In the genomic region with DNA sequence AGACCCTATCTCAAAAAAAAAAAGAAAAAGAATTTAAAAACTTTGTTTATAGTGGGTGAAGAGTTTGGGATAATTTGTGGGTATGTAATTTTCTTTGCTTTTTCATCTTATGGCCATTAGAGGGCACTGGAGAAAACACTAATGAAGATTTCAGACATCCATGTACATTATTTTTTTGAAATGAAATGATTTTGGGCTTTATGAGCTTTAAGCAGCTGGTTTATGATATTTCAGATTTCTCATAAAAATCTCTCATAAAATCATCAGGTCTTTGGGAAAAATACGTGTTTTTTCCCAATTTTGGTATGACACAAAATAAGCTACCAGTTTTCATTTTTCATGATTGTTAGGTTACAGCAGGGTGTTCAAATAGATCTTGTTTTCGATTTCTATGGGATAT, we compare ENCODE assay signal across 8 cellular contexts. TPM values are rescaled to one million over a fixed set of nuclear protein-coding genes. Genes with fewer than 3 reads are reported as not detected.
A peak's percentile ranks its signal among the peaks of the same experiment; 100 is the strongest.
DNase-seq lines count a peak whose midpoint lies in the region; ATAC-seq, FAIRE-seq and TF ChIP-seq lines count a peak whose summit lies in the region.
"Not testable (repeated sequence)": the region's sequence is repeated elsewhere in the genome, so short reads cannot be mapped to it uniquely, and the experiment has no call there.

No MANE protein-coding gene starts in this region.

- peaks cover 18% of the 10 kb centered on the region for H3K4me1 ChIP-seq in A549
- not testable (repeated sequence) for H3K4me1 ChIP-seq in HepG2 (ENCODE audit: insufficient read depth, low read length); parathyroid adenoma

- WGBS in A549 (ENCODE audit: missing lambda C conversion rate) = 40% methylated on average over 2 of the region's 2 CpGs
- 15% methylated on average over 2 of the region's 2 CpGs for WGBS in HepG2 (ENCODE audit: low lambda C conversion rate)

- peak overlapping the region in 4 of 5 experiments; percentile 23 to 76 (median 62) for H3K27ac Mint-ChIP-seq in brain

- CTCF ChIA-PET in A549 (lab: Yijun Ruan, JAX) = interaction anchor here (0.6 to 1.2 kb wide), 11 partner anchors 12 to 887 kb away, joined by 3 to 4 read pairs (median 3); no protein-coding TSS in a partner anchor
- CTCF ChIA-PET in RWPE1 (lab: Yijun Ruan, JAX) = interaction anchor here (0.6 to 0.7 kb wide), 6 partner anchors 96 to 1930 kb away, joined by 3 to 4 read pairs (median 3); no protein-coding TSS in a partner anchor
- CTCF ChIA-PET in HepG2 (lab: Yijun Ruan, JAX; ENCODE audit: low intra/inter-chr PET ratio, low total read pairs) = not testable (repeated sequence)

- not testable (repeated sequence) for H3K27me3 Mint-ChIP-seq in brain

- DNase-seq in A549 (ENCODE audit: low read depth in 1 of 2, low spot score in 1 of 2); RWPE1 (ENCODE audit: low spot score); fibroblast of mammary gland (ENCODE audit: low read depth); HepG2 (ENCODE audit: low spot score): not testable (repeated sequence)
- peak; percentile 14 for DNase-seq in KBM-7

- TF ChIP-seq POLR2A in A549 (IDR thresholded peaks at IDR 0.05; ENCODE audit: low read length); HepG2 (IDR thresholded peaks at IDR 0.05; ENCODE audit: insufficient read depth in 1 of 2, low read depth in 2 of 2, low read length in 2 of 2): not testable (repeated sequence)

- not testable (repeated sequence) for H3K4me2 ChIP-seq in A549; HepG2 (ENCODE audit: low read depth, low read length); parathyroid adenoma (ENCODE audit: low read length)

- not testable (repeated sequence) for H2AFZ ChIP-seq in HepG2 (ENCODE audit: low read length); parathyroid adenoma

- H3K27ac ChIP-seq in A549; RWPE1; HepG2 (ENCODE audit: extremely low read length, insufficient read depth, low read length); parathyroid adenoma: not testable (repeated sequence)

- POLR2A ChIA-PET in A549 (lab: Yijun Ruan, JAX) = interaction anchor here (1.4 kb wide), 1 partner anchor 261 kb away, joined by 4 read pairs; no protein-coding TSS in a partner anchor
- POLR2A ChIA-PET in RWPE1 (lab: Yijun Ruan, JAX; ENCODE audit: low non-redundant PET); HepG2 (lab: Yijun Ruan, JAX): not testable (repeated sequence)

- H3K9ac ChIP-seq in HepG2 (ENCODE audit: insufficient read depth, low read depth, low read length); parathyroid adenoma: not testable (repeated sequence)

- BruUV-seq in HepG2 (replicated peaks; lab: Mats Ljungman, UMichigan) = not testable (repeated sequence)

- H4K20me1 ChIP-seq in HepG2 (ENCODE audit: insufficient read depth, low read length) = not testable (repeated sequence)

- TF ChIP-seq CTCF in A549 (IDR thresholded peaks at IDR 0.05) (peak; percentile 55), RWPE1 (conservative IDR thresholded peaks at IDR 0.05; ENCODE audit: low read depth) (peak; percentile 79), brain (conservative IDR thresholded peaks at IDR 0.05) (peak; percentile 39 to 63), fibroblast of mammary gland (conservative IDR thresholded peaks at IDR 0.05; ENCODE audit: control insufficient read depth, insufficient read depth, low read depth, low read length) (peak; percentile 31), HepG2 (CRISPR knock-in tag; IDR thresholded peaks at IDR 0.05) (0 out of 2 replicates have a peak, but pooled peaks have one; percentile 3), parathyroid adenoma (IDR thresholded peaks at IDR 0.05) (peak; percentile 37)

- H3K9me3 ChIP-seq in A549; HepG2 (ENCODE audit: low read length); parathyroid adenoma (ENCODE audit: control insufficient read depth, low read length): not testable (repeated sequence)

- H3K79me2 ChIP-seq in HepG2 (ENCODE audit: insufficient read depth, low read length) = not testable (repeated sequence)
- peaks cover 12% of the 10 kb centered on the region for H3K79me2 ChIP-seq in parathyroid adenoma

- H3K27me3 ChIP-seq in HepG2 (ENCODE audit: control insufficient read depth in 1 of 2, insufficient read depth in 2 of 2, low read length in 2 of 2); parathyroid adenoma (ENCODE audit: control insufficient read depth, insufficient read depth, low read length): not testable (repeated sequence)

- in situ Hi-C loops in KBM-7 (cut with MboI; ENCODE audit: low pct_unique_long_range_greater_than_20kb, low sequenced_read_pairs); HepG2 (cut with HindIII; ENCODE audit: extremely low pct_ligation_motif_present, low pct_unique_long_range_greater_than_20kb): not testable (repeated sequence)

- not testable (repeated sequence) for H3K9me3 Mint-ChIP-seq in brain

- intact Hi-C loops in HepG2 (cut with micrococcal nuclease; ENCODE audit: unreplicated experiment) = not testable (repeated sequence)

- FAIRE-seq in A549 (lab: Jason Lieb, UNC) = not testable (repeated sequence)
- FAIRE-seq in G401.6 (lab: Jason Lieb, UNC) (peak; percentile 96), HepG2 (lab: Jason Lieb, UNC) (peak; percentile 63)

- peaks cover 35% of the 10 kb centered on the region for H3K4me1 Mint-ChIP-seq in brain

- TF ChIP-seq RAD21 in A549 (conservative IDR thresholded peaks at IDR 0.05 in 1 of 2, IDR thresholded peaks at IDR 0.05 in 1 of 2) = peak; percentile 25 to 45; a peak in 3 of 5 replicates
- TF ChIP-seq RAD21 in HepG2 (CRISPR knock-in tag; IDR thresholded peaks at IDR 0.05) = not testable (repeated sequence)

- H3K36me3 ChIP-seq in HepG2 (replicated peaks in 1 of 2; ENCODE audit: control insufficient read depth in 1 of 2, insufficient read depth in 2 of 2, low read length in 2 of 2); parathyroid adenoma (ENCODE audit: control insufficient read depth, insufficient read depth, low read length): not testable (repeated sequence)

- not testable (repeated sequence) for TF ChIP-seq EP300 in A549 (IDR thresholded peaks at IDR 0.05); HepG2 (IDR thresholded peaks at IDR 0.05; ENCODE audit: low read depth in 2 of 2, low read length in 2 of 2); HepG2 (CRISPR knock-in tag; IDR thresholded peaks at IDR 0.05; ENCODE audit: borderline replicate concordance)

- ATAC-seq in A549, HepG2: not testable (repeated sequence)

- H3K36me3 Mint-ChIP-seq in brain = peaks cover 12% of the 10 kb centered on the region

- H3K4me3 ChIP-seq in A549; fibroblast of mammary gland (ENCODE audit: control insufficient read depth, low read depth, low read length); HepG2 (replicated peaks in 1 of 3; ENCODE audit: insufficient read depth in 1 of 3, low read depth in 2 of 3, low read length in 3 of 3); parathyroid adenoma (ENCODE audit: low read depth, low read length): not testable (repeated sequence)

- H3K4me3 Mint-ChIP-seq in brain = not testable (repeated sequence)

RNA-seq across cellular contexts. Expression of a gene that starts 44.2 kb away (rescaled TPM):
- 22.8 and 26.9 TPM in 2 replicates for polyA plus RNA-seq in A549 (2011; rRNA removed)
- polyA plus RNA-seq in A549 (2012; cell fraction: cytosol; rRNA removed) = 9.4 and 9.7 TPM in 2 replicates
- 9.1 and 11.2 TPM in 2 replicates for polyA plus RNA-seq in A549 (2012; cell fraction: nucleus; rRNA removed)
- 15.3 to 15.9 TPM (median 15.6 TPM) in 3 replicates for polyA plus RNA-seq in A549 (2017; fragmentation: RNase III; extraction: RNeasy Plus Mini Kit Qiagen cat#74134 plus additional on column Dnase treatment)
- 22.6 and 25.7 TPM in 2 replicates for polyA minus RNA-seq in A549 (2011; rRNA and poly(A)+ RNA removed)
- 10.9 TPM for polyA plus RNA-seq in brain (ENCODE audit: insufficient read depth, low read depth, low replicate concordance)
- 10.9 and 17.6 TPM in 2 replicates for total RNA-seq in HepG2 (2016; rRNA removed; fragmentation: Illumina TruSeq; extraction: Trizol)
- total RNA-seq in HepG2 (2016; cell fraction: cytosol; rRNA removed; fragmentation: Illumina TruSeq; extraction: Trizol; ENCODE audit: low read depth) = 3.2 and 3.4 TPM in 2 replicates
- total RNA-seq in HepG2 (2016; cell fraction: insoluble cytoplasmic fraction; rRNA removed; fragmentation: Illumina TruSeq; extraction: Trizol) = 10.4 and 17.0 TPM in 2 replicates
- total RNA-seq in HepG2 (2016; cell fraction: membrane; rRNA removed; fragmentation: Illumina TruSeq; extraction: Trizol) = 5.2 and 5.4 TPM in 2 replicates
- total RNA-seq in HepG2 (2016; cell fraction: nucleus; rRNA removed; fragmentation: Illumina TruSeq; extraction: Trizol) = 24.3 and 31.9 TPM in 2 replicates
- polyA plus RNA-seq in HepG2 (2011; rRNA removed) = 8.5 and 8.6 TPM in 2 replicates
- 6.6 and 8.8 TPM in 2 replicates for polyA plus RNA-seq in HepG2 (2011; cell fraction: cytosol; rRNA removed)
- 6.1 and 8.0 TPM in 2 replicates for polyA plus RNA-seq in HepG2 (2011; cell fraction: nucleus; rRNA removed)
- polyA plus RNA-seq in HepG2 (2012) = 8.4 and 9.0 TPM in 2 replicates
- polyA plus RNA-seq in HepG2 (2016; cell fraction: cytosol; fragmentation: Illumina TruSeq; extraction: Trizol; ENCODE audit: low read depth) = 1.0 TPM in 2 replicates
- 6.7 and 8.6 TPM in 2 replicates for polyA plus RNA-seq in HepG2 (2016; cell fraction: insoluble cytoplasmic fraction; fragmentation: Illumina TruSeq; extraction: Trizol; ENCODE audit: low read depth)
- 2.3 and 2.4 TPM in 2 replicates for polyA plus RNA-seq in HepG2 (2016; cell fraction: membrane; fragmentation: Illumina TruSeq; extraction: Trizol; ENCODE audit: low read depth)
- polyA plus RNA-seq in HepG2 (2016; cell fraction: nucleus; fragmentation: Illumina TruSeq; extraction: Trizol; ENCODE audit: insufficient read depth, low read depth) = 18.1 and 19.8 TPM in 2 replicates
- 14.9 and 18.7 TPM in 2 replicates for polyA minus RNA-seq in HepG2 (2011; rRNA and poly(A)+ RNA removed; ENCODE audit: low replicate concordance)
- 9.7 and 9.8 TPM in 2 replicates for polyA minus RNA-seq in HepG2 (2011; cell fraction: cytosol; rRNA and poly(A)+ RNA removed)
- 16.9 and 28.6 TPM in 2 replicates for polyA minus RNA-seq in HepG2 (2011; cell fraction: nucleus; rRNA and poly(A)+ RNA removed)

RNA-seq across cellular contexts. Expression of a gene that starts 45.4 kb away (rescaled TPM):
- polyA plus RNA-seq in A549 (2011; rRNA removed) = 57.1 and 101 TPM in 2 replicates
- polyA plus RNA-seq in A549 (2012; cell fraction: cytosol; rRNA removed) = 41.1 and 44.5 TPM in 2 replicates
- polyA plus RNA-seq in A549 (2012; cell fraction: nucleus; rRNA removed) = 15.7 and 19.4 TPM in 2 replicates
- polyA plus RNA-seq in A549 (2017; fragmentation: RNase III; extraction: RNeasy Plus Mini Kit Qiagen cat#74134 plus additional on column Dnase treatment) = 80.2 to 97.7 TPM (median 82.7 TPM) in 3 replicates
- 9.4 and 11.1 TPM in 2 replicates for polyA minus RNA-seq in A549 (2011; rRNA and poly(A)+ RNA removed)
- polyA plus RNA-seq in brain (ENCODE audit: insufficient read depth, low read depth, low replicate concordance) = 85.0 TPM
- 79.3 and 124 TPM in 2 replicates for total RNA-seq in HepG2 (2016; rRNA removed; fragmentation: Illumina TruSeq; extraction: Trizol)
- 26.4 and 30.7 TPM in 2 replicates for total RNA-seq in HepG2 (2016; cell fraction: cytosol; rRNA removed; fragmentation: Illumina TruSeq; extraction: Trizol; ENCODE audit: low read depth)
- total RNA-seq in HepG2 (2016; cell fraction: insoluble cytoplasmic fraction; rRNA removed; fragmentation: Illumina TruSeq; extraction: Trizol) = 84.5 and 129 TPM in 2 replicates
- total RNA-seq in HepG2 (2016; cell fraction: membrane; rRNA removed; fragmentation: Illumina TruSeq; extraction: Trizol) = 45.4 and 48.5 TPM in 2 replicates
- total RNA-seq in HepG2 (2016; cell fraction: nucleus; rRNA removed; fragmentation: Illumina TruSeq; extraction: Trizol) = 33.8 and 34.8 TPM in 2 replicates
- polyA plus RNA-seq in HepG2 (2011; rRNA removed) = 33.6 and 39.1 TPM in 2 replicates
- 20.9 and 31.6 TPM in 2 replicates for polyA plus RNA-seq in HepG2 (2011; cell fraction: cytosol; rRNA removed)
- polyA plus RNA-seq in HepG2 (2011; cell fraction: nucleus; rRNA removed) = 8.7 and 13.9 TPM in 2 replicates
- 59.3 and 60.3 TPM in 2 replicates for polyA plus RNA-seq in HepG2 (2012)
- 11.6 and 18.3 TPM in 2 replicates for polyA plus RNA-seq in HepG2 (2016; cell fraction: cytosol; fragmentation: Illumina TruSeq; extraction: Trizol; ENCODE audit: low read depth)
- polyA plus RNA-seq in HepG2 (2016; cell fraction: insoluble cytoplasmic fraction; fragmentation: Illumina TruSeq; extraction: Trizol; ENCODE audit: low read depth) = 130 and 143 TPM in 2 replicates
- 30.2 and 38.3 TPM in 2 replicates for polyA plus RNA-seq in HepG2 (2016; cell fraction: membrane; fragmentation: Illumina TruSeq; extraction: Trizol; ENCODE audit: low read depth)
- 54.9 and 62.0 TPM in 2 replicates for polyA plus RNA-seq in HepG2 (2016; cell fraction: nucleus; fragmentation: Illumina TruSeq; extraction: Trizol; ENCODE audit: insufficient read depth, low read depth)
- 15.5 and 21.4 TPM in 2 replicates for polyA minus RNA-seq in HepG2 (2011; rRNA and poly(A)+ RNA removed; ENCODE audit: low replicate concordance)
- polyA minus RNA-seq in HepG2 (2011; cell fraction: cytosol; rRNA and poly(A)+ RNA removed) = 42.0 and 45.7 TPM in 2 replicates
- 14.2 and 15.9 TPM in 2 replicates for polyA minus RNA-seq in HepG2 (2011; cell fraction: nucleus; rRNA and poly(A)+ RNA removed)

Comparison
In these comparisons a context has a peak if more than half of its experiments do, and no peak if none do; other contexts are left out.
1. CTCF ChIP-seq: peak in every context shown above with its lines; median percentile 79 in RWPE1; 55 in A549; 51 in brain; 37 in parathyroid adenoma; 31 in fibroblast of mammary gland; 3 in HepG2.